In genomic region chr4:87073187-87073569, GRCh38 we compare ENCODE assay signal across 8 cellular contexts.
DNase-seq lines count a peak whose midpoint lies in the region; ATAC-seq and TF ChIP-seq lines count a peak whose summit lies in the region.

No MANE protein-coding gene starts in this region.

- DNase-seq in GM10248 (ENCODE audit: extremely low spot score) (peak; percentile 37), HUDEP-2 (lab: John Stamatoyannopoulos, UW; ENCODE audit: unreplicated experiment in 76 of 76) (no peak), D341Med (ENCODE audit: low spot score) (no peak), NCI-H2196 (lab: John Stamatoyannopoulos, UW; ENCODE audit: unreplicated experiment) (no peak)
- no peak for DNase-seq in stimulated activated effector memory CD8-positive, alpha-beta T cell treated with anti-CD3 and anti-CD28 coated beads, Interleukin-12 subunit alpha, Interleukin-12 subunit beta, amount 100 ng/mL, for 72 hours (ENCODE audit: low spot score in 2 of 2)

- H3K9me3 Mint-ChIP-seq in brain = peaks cover 0 to 4% (median 0%) of the 10 kb centered on the region in 5 experiments
- H3K9me3 Mint-ChIP-seq in stimulated activated effector memory CD8-positive, alpha-beta T cell treated with anti-CD3 and anti-CD28 coated beads, Interleukin-12 subunit alpha, Interleukin-12 subunit beta, amount 100 ng/mL, for 72 hours = no peaks in the 10 kb centered on the region

- H3K36me3 Mint-ChIP-seq in brain = peaks cover 5% of the 10 kb centered on the region
- H3K36me3 Mint-ChIP-seq in stimulated activated effector memory CD8-positive, alpha-beta T cell treated with anti-CD3 and anti-CD28 coated beads, Interleukin-12 subunit alpha, Interleukin-12 subunit beta, amount 100 ng/mL, for 72 hours = peaks cover 20% of the 10 kb centered on the region

- ATAC-seq in GM19467 (IDR thresholded peaks at IDR 0.05; ENCODE audit: unreplicated experiment) (peak; percentile 30), HG03520 (IDR thresholded peaks at IDR 0.05; ENCODE audit: unreplicated experiment) (peak; percentile 37)
- ATAC-seq in stimulated activated effector memory CD8-positive, alpha-beta T cell treated with anti-CD3 and anti-CD28 coated beads, Interleukin-12 subunit alpha, Interleukin-12 subunit beta, amount 100 ng/mL, for 72 hours = peak; percentile 2

- POLR2A ChIA-PET in GM10248 (lab: Yijun Ruan, JAX) = interaction anchor here (1.0 kb wide), 1 partner anchor 67 kb away, joined by 4 read pairs; no protein-coding TSS in a partner anchor

- peak overlapping the region; percentile 35 to 76 (median 71) for H3K4me3 Mint-ChIP-seq in brain
- H3K4me3 Mint-ChIP-seq in stimulated activated effector memory CD8-positive, alpha-beta T cell treated with anti-CD3 and anti-CD28 coated beads, Interleukin-12 subunit alpha, Interleukin-12 subunit beta, amount 100 ng/mL, for 72 hours = peak overlapping the region; percentile 73

- H3K27ac Mint-ChIP-seq in brain = peak overlapping the region; percentile 37 to 93 (median 71)
- peak overlapping the region; percentile 94 for H3K27ac Mint-ChIP-seq in stimulated activated effector memory CD8-positive, alpha-beta T cell treated with anti-CD3 and anti-CD28 coated beads, Interleukin-12 subunit alpha, Interleukin-12 subunit beta, amount 100 ng/mL, for 72 hours

- H3K27me3 Mint-ChIP-seq in brain = no peaks in the 10 kb centered on the region

- H3K4me1 Mint-ChIP-seq in brain = peaks cover 88% of the 10 kb centered on the region
- peaks cover 53% of the 10 kb centered on the region for H3K4me1 Mint-ChIP-seq in stimulated activated effector memory CD8-positive, alpha-beta T cell treated with anti-CD3 and anti-CD28 coated beads, Interleukin-12 subunit alpha, Interleukin-12 subunit beta, amount 100 ng/mL, for 72 hours

- TF ChIP-seq CTCF in GM10248 (IDR thresholded peaks at IDR 0.05; ENCODE audit: control extremely low read depth, extremely low read depth, low read depth, missing control alignments) (no peak), brain (conservative IDR thresholded peaks at IDR 0.05) (no peak)

- CTCF ChIA-PET in GM10248 (lab: Yijun Ruan, JAX) = interaction anchor here (1.4 to 1.5 kb wide), 2 partner anchors 10 to 150 kb away, joined by 4 to 5 read pairs; no protein-coding TSS in a partner anchor
